Comparison of ENCODE assay signal across 8 cellular contexts in genomic region chr12:54259194-54260011, GRCh38. TPM values are rescaled to one million over a fixed set of nuclear protein-coding genes. Genes with fewer than 3 reads are reported as not detected.
A peak's percentile ranks its signal among the peaks of the same experiment; 100 is the strongest.
DNase-seq lines count a peak whose midpoint lies in the region; ATAC-seq and TF ChIP-seq lines count a peak whose summit lies in the region.

No MANE protein-coding gene starts in this region.

- H4K20me1 ChIP-seq in PC-3 (ENCODE audit: low read length) (no peaks in the 10 kb centered on the region), neural cell (ENCODE audit: insufficient read depth) (no peaks in the 10 kb centered on the region)

- H3K4me3 Mint-ChIP-seq in activated naive CD8-positive, alpha-beta T cell = peak overlapping the region; percentile 80

- peak; percentile 95 for DNase-seq in Ammon's horn (ENCODE audit: low spot score)
- peak; percentile 59 for DNase-seq in GM19240 (ENCODE audit: insufficient read length, low spot score)
- DNase-seq in HUDEP-2 (lab: John Stamatoyannopoulos, UW; ENCODE audit: unreplicated experiment in 76 of 76) = peak in 70 of 76 experiments; percentile 3 to 80 (median 50)
- DNase-seq in PC-3 = peak; percentile 25
- peak; percentile 63 for DNase-seq in ureter (ENCODE audit: low spot score)

- 0 to 9% methylated on average over 5 to 8 of the region's 11 CpGs for WGBS in gastroesophageal sphincter (ENCODE audit: low coverage in 1 of 2), 2 donors

- no peak overlapping the region for H3K4me2 ChIP-seq in PC-3 (ENCODE audit: low read length)
- peak overlapping the region; percentile 98 for H3K4me2 ChIP-seq in neural cell (ENCODE audit: low read length)

- POLR2A ChIA-PET in PC-3 (lab: Charles Lee; ENCODE audit: unreplicated experiment) = no interaction called here

- H3K27me3 ChIP-seq in PC-3 (ENCODE audit: low read length) (no peaks in the 10 kb centered on the region), gastroesophageal sphincter (no peaks in the 10 kb centered on the region), neural cell (ENCODE audit: insufficient read depth, low read depth, low read length) (no peaks in the 10 kb centered on the region)

- no peaks in the 10 kb centered on the region for H3K9me3 Mint-ChIP-seq in activated naive CD8-positive, alpha-beta T cell (ENCODE audit: low read depth)

- no peaks in the 10 kb centered on the region for H3K9me2 ChIP-seq in PC-3 (replicated peaks; ENCODE audit: low read length)
- H3K9me2 ChIP-seq in neural cell (ENCODE audit: insufficient read depth, low read length) = no peaks in the 10 kb centered on the region

- H3K9ac ChIP-seq in PC-3 (ENCODE audit: low read length) (no peak overlapping the region), neural cell (ENCODE audit: low read length) (peak overlapping the region; percentile 75)

- no peaks in the 10 kb centered on the region for H3K79me2 ChIP-seq in PC-3 (ENCODE audit: low read length)
- H3K79me2 ChIP-seq in neural cell (replicated peaks; ENCODE audit: insufficient read depth, low read length) = peaks cover 74% of the 10 kb centered on the region

- H3K36me3 Mint-ChIP-seq in activated naive CD8-positive, alpha-beta T cell = peaks cover 3% of the 10 kb centered on the region

- peak overlapping the region; percentile 62 for H3K27ac Mint-ChIP-seq in activated naive CD8-positive, alpha-beta T cell

- H3K9me3 ChIP-seq in PC-3 (ENCODE audit: low read length) (no peaks in the 10 kb centered on the region), gastroesophageal sphincter (no peaks in the 10 kb centered on the region), neural cell (ENCODE audit: low read length) (no peaks in the 10 kb centered on the region)

- H3K4me3 ChIP-seq in PC-3 (ENCODE audit: low read length) = no peak overlapping the region
- peak overlapping the region; percentile 51 to 58 for H3K4me3 ChIP-seq in gastroesophageal sphincter
- peak overlapping the region; percentile 64 for H3K4me3 ChIP-seq in neural cell (ENCODE audit: low read length)

- TF ChIP-seq RAD21 in neural cell (conservative IDR thresholded peaks at IDR 0.05) = peak; percentile 44

- ATAC-seq in PC-3 (no peak), gastroesophageal sphincter (peak; percentile 89)

- no peaks in the 10 kb centered on the region for H3K27me3 Mint-ChIP-seq in activated naive CD8-positive, alpha-beta T cell

- intact Hi-C loops in PC-3 (cut with micrococcal nuclease) = no loop called here

- H3K36me3 ChIP-seq in PC-3 (ENCODE audit: low read depth, low read length) (peaks cover 2% of the 10 kb centered on the region; the same call in 1 of the 2 replicates), gastroesophageal sphincter (peaks cover 0 to 32% of the 10 kb centered on the region in 2 donors), neural cell (ENCODE audit: insufficient read depth, low read length) (no peaks in the 10 kb centered on the region)

- H2AFZ ChIP-seq in PC-3 (ENCODE audit: low read length) (no peak overlapping the region), neural cell (ENCODE audit: low read depth, low read length) (peak overlapping the region; percentile 7)

- no peak for TF ChIP-seq EP300 in gastroesophageal sphincter (IDR thresholded peaks at IDR 0.05)
- peak; percentile 59 for TF ChIP-seq EP300 in neural cell (conservative IDR thresholded peaks at IDR 0.05; ENCODE audit: poor library complexity, severe bottlenecking)

- H3K27ac ChIP-seq in PC-3 (ENCODE audit: low read length) (no peak overlapping the region), gastroesophageal sphincter (peak overlapping the region; percentile 80 to 91 (median 84)), neural cell (ENCODE audit: low read length) (peak overlapping the region; percentile 88)

- H3K4me1 ChIP-seq in PC-3 (ENCODE audit: insufficient read depth, low read length) (peaks cover 13% of the 10 kb centered on the region; the same call in 1 of the 2 replicates), gastroesophageal sphincter (peaks cover 19 to 70% (median 19%) of the 10 kb centered on the region in 3 donors)

- TF ChIP-seq POLR2A in gastroesophageal sphincter (IDR thresholded peaks at IDR 0.05) = no peak

- H3F3A ChIP-seq in PC-3 (ENCODE audit: low read length, unreplicated experiment) (no peaks in the 10 kb centered on the region), neural cell (ENCODE audit: insufficient read depth, low read length, poor library complexity, severe bottlenecking) (peaks cover 12% of the 10 kb centered on the region)

- peaks cover 32% of the 10 kb centered on the region for H3K4me1 Mint-ChIP-seq in activated naive CD8-positive, alpha-beta T cell (ENCODE audit: low read depth)

- no TSS peak for BruUV-seq in PC-3 (replicated peaks; lab: Mats Ljungman, UMichigan)

- CTCF ChIA-PET in PC-3 (lab: Charles Lee) = no interaction called here

- TF ChIP-seq CTCF in PC-3 (conservative IDR thresholded peaks at IDR 0.05; ENCODE audit: low read depth, low read length) (no peak), gastroesophageal sphincter (IDR thresholded peaks at IDR 0.05) (peak in 1 of 4 experiments; percentile 18), neural cell (IDR thresholded peaks at IDR 0.05; ENCODE audit: poor library complexity, severe bottlenecking) (no peak)

TF ChIP-seq in neural cell, 6 proteins besides CTCF, POLR2A, EP300 and RAD21:
- TF ChIP-seq, protein P1, sequence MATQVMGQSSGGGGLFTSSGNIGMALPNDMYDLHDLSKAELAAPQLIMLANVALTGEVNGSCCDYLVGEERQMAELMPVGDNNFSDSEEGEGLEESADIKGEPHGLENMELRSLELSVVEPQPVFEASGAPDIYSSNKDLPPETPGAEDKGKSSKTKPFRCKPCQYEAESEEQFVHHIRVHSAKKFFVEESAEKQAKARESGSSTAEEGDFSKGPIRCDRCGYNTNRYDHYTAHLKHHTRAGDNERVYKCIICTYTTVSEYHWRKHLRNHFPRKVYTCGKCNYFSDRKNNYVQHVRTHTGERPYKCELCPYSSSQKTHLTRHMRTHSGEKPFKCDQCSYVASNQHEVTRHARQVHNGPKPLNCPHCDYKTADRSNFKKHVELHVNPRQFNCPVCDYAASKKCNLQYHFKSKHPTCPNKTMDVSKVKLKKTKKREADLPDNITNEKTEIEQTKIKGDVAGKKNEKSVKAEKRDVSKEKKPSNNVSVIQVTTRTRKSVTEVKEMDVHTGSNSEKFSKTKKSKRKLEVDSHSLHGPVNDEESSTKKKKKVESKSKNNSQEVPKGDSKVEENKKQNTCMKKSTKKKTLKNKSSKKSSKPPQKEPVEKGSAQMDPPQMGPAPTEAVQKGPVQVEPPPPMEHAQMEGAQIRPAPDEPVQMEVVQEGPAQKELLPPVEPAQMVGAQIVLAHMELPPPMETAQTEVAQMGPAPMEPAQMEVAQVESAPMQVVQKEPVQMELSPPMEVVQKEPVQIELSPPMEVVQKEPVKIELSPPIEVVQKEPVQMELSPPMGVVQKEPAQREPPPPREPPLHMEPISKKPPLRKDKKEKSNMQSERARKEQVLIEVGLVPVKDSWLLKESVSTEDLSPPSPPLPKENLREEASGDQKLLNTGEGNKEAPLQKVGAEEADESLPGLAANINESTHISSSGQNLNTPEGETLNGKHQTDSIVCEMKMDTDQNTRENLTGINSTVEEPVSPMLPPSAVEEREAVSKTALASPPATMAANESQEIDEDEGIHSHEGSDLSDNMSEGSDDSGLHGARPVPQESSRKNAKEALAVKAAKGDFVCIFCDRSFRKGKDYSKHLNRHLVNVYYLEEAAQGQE (IDR thresholded peaks at IDR 0.05; ENCODE audit: borderline replicate concordance) = peak; percentile 63
- TF ChIP-seq SMC3 (conservative IDR thresholded peaks at IDR 0.05; ENCODE audit: poor library complexity) (peak; percentile 59), POLR2AphosphoS5 (IDR thresholded peaks at IDR 0.05) (peak; percentile 76), EZH2 (IDR thresholded peaks at IDR 0.05; ENCODE audit: borderline replicate concordance, insufficient read depth, low read length, poor library complexity, severe bottlenecking) (no peak), TAF1 (IDR thresholded peaks at IDR 0.05; ENCODE audit: low read depth) (no peak), MXI1 (conservative IDR thresholded peaks at IDR 0.05; ENCODE audit: poor library complexity, severe bottlenecking) (peak; percentile 92)

RNA-seq across cellular contexts. Expression of gene CBX5, which starts 20.5 kb away (rescaled TPM):
- 14.6 and 14.9 TPM in 2 replicates for total RNA-seq in PC-3 (2014; rRNA removed)
- total RNA-seq in gastroesophageal sphincter = 10 to 100 TPM; 32.5 to 62.4 (median 49.3) TPM
- 57.1 and 64.0 TPM in 2 replicates for polyA plus RNA-seq in neural cell
- polyA minus RNA-seq in neural cell = 270 and 337 TPM in 2 replicates
- total RNA-seq in ureter = 70.2 TPM

RNA-seq across cellular contexts. Expression of gene HNRNPA1, which starts 21.1 kb away (rescaled TPM):
- 465 and 516 TPM in 2 replicates for total RNA-seq in PC-3 (2014; rRNA removed)
- total RNA-seq in gastroesophageal sphincter = 100 to 1,000 TPM; 250 to 459 (median 349) TPM
- polyA plus RNA-seq in neural cell = 526 and 613 TPM in 2 replicates
- 448 and 468 TPM in 2 replicates for polyA minus RNA-seq in neural cell
- total RNA-seq in ureter = 1,348 TPM

RNA-seq across cellular contexts. Expression of gene NFE2, which starts 41.4 kb away (rescaled TPM):
- 0.26 and 0.40 TPM in 2 replicates for total RNA-seq in PC-3 (2014; rRNA removed)
- 1 to 10 TPM in 1 of 4 donors, under 1 TPM in 2, not detected in 1; 0.37 to 1.6 (median 0.77) TPM for total RNA-seq in gastroesophageal sphincter
- not detected in 2 replicates for polyA plus RNA-seq in neural cell
- not detected in 2 replicates for polyA minus RNA-seq in neural cell
- total RNA-seq in ureter = 0.57 TPM

Comparison
In these comparisons a context has a peak if more than half of its experiments do, and no peak if none do; other contexts are left out.
1. DNase-seq: peak in every context shown above with its lines; median percentile 95 in Ammon's horn; 63 in ureter; 59 in GM19240; 50 in HUDEP-2; 25 in PC-3.